8 cellular contexts compared by ENCODE assay signal in genomic region chr9:110875275-110875674, GRCh38.
DNase-seq lines count a peak whose midpoint lies in the region; ATAC-seq and TF ChIP-seq lines count a peak whose summit lies in the region.

No MANE protein-coding gene starts in this region.

- peaks cover 2 to 3% of the 10 kb centered on the region in 2 donors for H3K9me3 Mint-ChIP-seq in natural killer cell

- peak; percentile 52 for TF ChIP-seq CTCF in WERI-Rb-1 (IDR thresholded peaks at IDR 0.05; ENCODE audit: low read depth, low read length)
- peak; percentile 13 for TF ChIP-seq CTCF in natural killer cell (IDR thresholded peaks at IDR 0.05)
- no peak for TF ChIP-seq CTCF in esophagus squamous epithelium (IDR thresholded peaks at IDR 0.05)

- H3K27me3 Mint-ChIP-seq in natural killer cell (ENCODE audit: low read depth in 2 of 2): peaks cover 0 to 4% of the 10 kb centered on the region in 2 donors

- H3K4me3 Mint-ChIP-seq in natural killer cell: no peak overlapping the region

- peaks cover 6 to 7% of the 10 kb centered on the region in 2 donors for H3K4me1 Mint-ChIP-seq in natural killer cell

- intact Hi-C loops in natural killer cell (cut with micrococcal nuclease): no loop called here
- intact Hi-C loops in esophagus squamous epithelium (cut with DNase I): no loop called here

- H3K27ac ChIP-seq in WERI-Rb-1: no peak overlapping the region
- no peak overlapping the region for H3K27ac ChIP-seq in esophagus squamous epithelium

- peaks cover 93% of the 10 kb centered on the region for H3K27me3 ChIP-seq in WERI-Rb-1 (ENCODE audit: insufficient read depth, low read depth, severe bottlenecking)
- H3K27me3 ChIP-seq in esophagus squamous epithelium: no peaks in the 10 kb centered on the region

- no peaks in the 10 kb centered on the region for H3K36me3 ChIP-seq in WERI-Rb-1
- peaks cover 0 to 12% (median 0%) of the 10 kb centered on the region in 3 donors for H3K36me3 ChIP-seq in esophagus squamous epithelium

- no peaks in the 10 kb centered on the region for H3K4me1 ChIP-seq in esophagus squamous epithelium

- DNase-seq in WERI-Rb-1: peak; percentile 11
- no peak for DNase-seq in natural killer cell
- DNase-seq in SW 1271 (lab: John Stamatoyannopoulos, UW): no peak
- DNase-seq in esophagus squamous epithelium (lab: John Stamatoyannopoulos, UW): no peak
- no peak for DNase-seq in activated CD4-positive, alpha-beta T cell treated with anti-CD3 and anti-CD28 coated beads for 4 hours
- DNase-seq in middle frontal gyrus (ENCODE audit: extremely low spot score, low spot score): no peak

- H3K9me3 ChIP-seq in WERI-Rb-1 (ENCODE audit: severe bottlenecking): no peaks in the 10 kb centered on the region
- H3K9me3 ChIP-seq in esophagus squamous epithelium: no peaks in the 10 kb centered on the region

- TF ChIP-seq POLR2A in esophagus squamous epithelium (IDR thresholded peaks at IDR 0.05): no peak

- 59 to 68% methylated on average over 5 to 6 of the region's 12 CpGs for WGBS in esophagus squamous epithelium, 2 donors

- H3K27ac Mint-ChIP-seq in natural killer cell: no peak overlapping the region

- no peak overlapping the region for H3K4me3 ChIP-seq in WERI-Rb-1 (ENCODE audit: low read depth, low read length)
- no peak overlapping the region for H3K4me3 ChIP-seq in esophagus squamous epithelium

- H3K36me3 Mint-ChIP-seq in natural killer cell: no peaks in the 10 kb centered on the region

- peak; percentile 63 for ATAC-seq in GM18519 (IDR thresholded peaks at IDR 0.05; ENCODE audit: low FRiP score, unreplicated experiment)
- ATAC-seq in HG02973 (IDR thresholded peaks at IDR 0.05; ENCODE audit: unreplicated experiment): peak; percentile 90
- peak in 2 of 3 donors; percentile 50 to 89 for ATAC-seq in natural killer cell

Comparison
In these comparisons a context has a peak if more than half of its experiments do, and no peak if none do; other contexts are left out.
1. CTCF ChIP-seq: peak in WERI-Rb-1 (single experiment) and natural killer cell (single experiment); none in esophagus squamous epithelium (0 of 6).
2. Peak in every context shown above with its lines, with median percentiles within 50 percentile points of each other: ATAC-seq.